8 cellular contexts compared by ENCODE assay signal in genomic region chr12:12736759-12737676, GRCh38. TPM values are rescaled to one million over a fixed set of nuclear protein-coding genes. Genes with fewer than 3 reads are reported as not detected.
DNase-seq lines count a peak whose midpoint lies in the region; ATAC-seq, FAIRE-seq and TF ChIP-seq lines count a peak whose summit lies in the region.

No MANE protein-coding gene starts in this region.

- H3K79me2 ChIP-seq in GM23338 (replicated peaks; ENCODE audit: insufficient read depth) (no peaks in the 10 kb centered on the region), Loucy (ENCODE audit: insufficient read depth, low read length) (peaks cover 67% of the 10 kb centered on the region)

- FAIRE-seq in endometrium (lab: Jason Lieb, UNC): peak; percentile 92

- H4K20me1 ChIP-seq in GM23338 (replicated peaks; ENCODE audit: insufficient read depth) (no peaks in the 10 kb centered on the region), Loucy (ENCODE audit: insufficient read depth, low read length, poor library complexity, severe bottlenecking) (no peaks in the 10 kb centered on the region)

- 0 out of 2 replicates have a peak, but pooled peaks cover 4% of the 10 kb centered on the region for H3F3A ChIP-seq in GM23338 (replicated peaks; ENCODE audit: low read depth)
- peaks cover 3% of the 10 kb centered on the region; the same call in 1 of the 2 replicates for H3F3A ChIP-seq in Loucy (ENCODE audit: low read depth)

- H3K9ac ChIP-seq in Loucy (ENCODE audit: low read depth, low read length, poor library complexity, severe bottlenecking): peak overlapping the region; percentile 68

- TF ChIP-seq CTCF in GM23338 (conservative IDR thresholded peaks at IDR 0.05; ENCODE audit: low read depth in 2 of 2) (peak; percentile 51 to 69), Loucy (conservative IDR thresholded peaks at IDR 0.05; ENCODE audit: low read length) (peak; percentile 83)

- H3K4me3 ChIP-seq in GM23338 (no peak overlapping the region), Loucy (ENCODE audit: low read length, poor library complexity, severe bottlenecking) (peak overlapping the region; percentile 70)

- H3K9me3 ChIP-seq in Loucy (ENCODE audit: insufficient read depth, low read depth, low read length): no peaks in the 10 kb centered on the region

- H3K4me3 Mint-ChIP-seq in GM23338: no peak overlapping the region

- ATAC-seq in GM23338: peak; percentile 82
- ATAC-seq in activated CD4-positive, CD25-positive, alpha-beta regulatory T cell treated with anti-CD3 and anti-CD28 coated beads, Interleukin-2, amount 50 U/mL, for 24 hours: peak; percentile 84 to 89

- H3K9me2 ChIP-seq in GM23338 (ENCODE audit: insufficient read depth) (no peaks in the 10 kb centered on the region), Loucy (replicated peaks; ENCODE audit: low read depth, low read length) (no peaks in the 10 kb centered on the region)

- peaks cover 3% of the 10 kb centered on the region for H3K27me3 Mint-ChIP-seq in GM23338 (ENCODE audit: insufficient read depth, low read depth, poor library complexity)

- no peaks in the 10 kb centered on the region for H3K36me3 Mint-ChIP-seq in GM23338 (ENCODE audit: low read depth)

- DNase-seq in NCI-H2227 (lab: John Stamatoyannopoulos, UW; ENCODE audit: unreplicated experiment) (peak; percentile 48), NCI-H2227 treated with DMSO at 0.1 percent for 48 hours (lab: John Stamatoyannopoulos, UW) (no peak), GM23338 (ENCODE audit: low spot score) (peak; percentile 75), myocyte (ENCODE audit: low read depth) (peak; percentile 79), NCI-H774 (lab: John Stamatoyannopoulos, UW) (no peak)

- no peaks in the 10 kb centered on the region for H3K4me1 ChIP-seq in GM23338 (ENCODE audit: insufficient read depth)
- peaks cover 34% of the 10 kb centered on the region for H3K4me1 ChIP-seq in Loucy (ENCODE audit: insufficient read depth, low read length, poor library complexity, severe bottlenecking)

- H3K27me3 ChIP-seq in GM23338 (ENCODE audit: insufficient read depth): no peaks in the 10 kb centered on the region
- H3K27me3 ChIP-seq in Loucy (ENCODE audit: insufficient read depth, low read length, poor library complexity, severe bottlenecking): no peaks in the 10 kb centered on the region

- H3K27ac Mint-ChIP-seq in GM23338: 0 out of 2 replicates have a peak overlapping the region, but pooled peaks have one; percentile 43

- H2AFZ ChIP-seq in GM23338 (peak overlapping the region; percentile 80), Loucy (ENCODE audit: low read length) (peak overlapping the region; percentile 82)

- H3K4me2 ChIP-seq in GM23338 (no peak overlapping the region), Loucy (ENCODE audit: low read depth, low read length, poor library complexity, severe bottlenecking) (peak overlapping the region; percentile 82)

- no peaks in the 10 kb centered on the region for H3K9me3 Mint-ChIP-seq in GM23338

- H3K4me1 Mint-ChIP-seq in GM23338: peaks cover 17% of the 10 kb centered on the region

- H3K36me3 ChIP-seq in GM23338 (ENCODE audit: insufficient read depth): no peaks in the 10 kb centered on the region
- H3K36me3 ChIP-seq in Loucy (ENCODE audit: insufficient read depth, low read length): no peaks in the 10 kb centered on the region

- H3K27ac ChIP-seq in GM23338 (ENCODE audit: low read depth): 0 out of 2 replicates have a peak overlapping the region, but pooled peaks have one; percentile 17

TF ChIP-seq in GM23338, 12 proteins besides CTCF, POLR2A, EP300 and RAD21:
- TF ChIP-seq ETS1 (IDR thresholded peaks at IDR 0.05): no peak
- no peak for TF ChIP-seq ZNF114 (CRISPR knock-in tag; IDR thresholded peaks at IDR 0.05)
- no peak for TF ChIP-seq POLR2AphosphoS5 (IDR thresholded peaks at IDR 0.05; ENCODE audit: low read depth)
- no peak for TF ChIP-seq EZH2phosphoT487 (IDR thresholded peaks at IDR 0.05; ENCODE audit: unreplicated experiment)
- TF ChIP-seq, protein P1, sequence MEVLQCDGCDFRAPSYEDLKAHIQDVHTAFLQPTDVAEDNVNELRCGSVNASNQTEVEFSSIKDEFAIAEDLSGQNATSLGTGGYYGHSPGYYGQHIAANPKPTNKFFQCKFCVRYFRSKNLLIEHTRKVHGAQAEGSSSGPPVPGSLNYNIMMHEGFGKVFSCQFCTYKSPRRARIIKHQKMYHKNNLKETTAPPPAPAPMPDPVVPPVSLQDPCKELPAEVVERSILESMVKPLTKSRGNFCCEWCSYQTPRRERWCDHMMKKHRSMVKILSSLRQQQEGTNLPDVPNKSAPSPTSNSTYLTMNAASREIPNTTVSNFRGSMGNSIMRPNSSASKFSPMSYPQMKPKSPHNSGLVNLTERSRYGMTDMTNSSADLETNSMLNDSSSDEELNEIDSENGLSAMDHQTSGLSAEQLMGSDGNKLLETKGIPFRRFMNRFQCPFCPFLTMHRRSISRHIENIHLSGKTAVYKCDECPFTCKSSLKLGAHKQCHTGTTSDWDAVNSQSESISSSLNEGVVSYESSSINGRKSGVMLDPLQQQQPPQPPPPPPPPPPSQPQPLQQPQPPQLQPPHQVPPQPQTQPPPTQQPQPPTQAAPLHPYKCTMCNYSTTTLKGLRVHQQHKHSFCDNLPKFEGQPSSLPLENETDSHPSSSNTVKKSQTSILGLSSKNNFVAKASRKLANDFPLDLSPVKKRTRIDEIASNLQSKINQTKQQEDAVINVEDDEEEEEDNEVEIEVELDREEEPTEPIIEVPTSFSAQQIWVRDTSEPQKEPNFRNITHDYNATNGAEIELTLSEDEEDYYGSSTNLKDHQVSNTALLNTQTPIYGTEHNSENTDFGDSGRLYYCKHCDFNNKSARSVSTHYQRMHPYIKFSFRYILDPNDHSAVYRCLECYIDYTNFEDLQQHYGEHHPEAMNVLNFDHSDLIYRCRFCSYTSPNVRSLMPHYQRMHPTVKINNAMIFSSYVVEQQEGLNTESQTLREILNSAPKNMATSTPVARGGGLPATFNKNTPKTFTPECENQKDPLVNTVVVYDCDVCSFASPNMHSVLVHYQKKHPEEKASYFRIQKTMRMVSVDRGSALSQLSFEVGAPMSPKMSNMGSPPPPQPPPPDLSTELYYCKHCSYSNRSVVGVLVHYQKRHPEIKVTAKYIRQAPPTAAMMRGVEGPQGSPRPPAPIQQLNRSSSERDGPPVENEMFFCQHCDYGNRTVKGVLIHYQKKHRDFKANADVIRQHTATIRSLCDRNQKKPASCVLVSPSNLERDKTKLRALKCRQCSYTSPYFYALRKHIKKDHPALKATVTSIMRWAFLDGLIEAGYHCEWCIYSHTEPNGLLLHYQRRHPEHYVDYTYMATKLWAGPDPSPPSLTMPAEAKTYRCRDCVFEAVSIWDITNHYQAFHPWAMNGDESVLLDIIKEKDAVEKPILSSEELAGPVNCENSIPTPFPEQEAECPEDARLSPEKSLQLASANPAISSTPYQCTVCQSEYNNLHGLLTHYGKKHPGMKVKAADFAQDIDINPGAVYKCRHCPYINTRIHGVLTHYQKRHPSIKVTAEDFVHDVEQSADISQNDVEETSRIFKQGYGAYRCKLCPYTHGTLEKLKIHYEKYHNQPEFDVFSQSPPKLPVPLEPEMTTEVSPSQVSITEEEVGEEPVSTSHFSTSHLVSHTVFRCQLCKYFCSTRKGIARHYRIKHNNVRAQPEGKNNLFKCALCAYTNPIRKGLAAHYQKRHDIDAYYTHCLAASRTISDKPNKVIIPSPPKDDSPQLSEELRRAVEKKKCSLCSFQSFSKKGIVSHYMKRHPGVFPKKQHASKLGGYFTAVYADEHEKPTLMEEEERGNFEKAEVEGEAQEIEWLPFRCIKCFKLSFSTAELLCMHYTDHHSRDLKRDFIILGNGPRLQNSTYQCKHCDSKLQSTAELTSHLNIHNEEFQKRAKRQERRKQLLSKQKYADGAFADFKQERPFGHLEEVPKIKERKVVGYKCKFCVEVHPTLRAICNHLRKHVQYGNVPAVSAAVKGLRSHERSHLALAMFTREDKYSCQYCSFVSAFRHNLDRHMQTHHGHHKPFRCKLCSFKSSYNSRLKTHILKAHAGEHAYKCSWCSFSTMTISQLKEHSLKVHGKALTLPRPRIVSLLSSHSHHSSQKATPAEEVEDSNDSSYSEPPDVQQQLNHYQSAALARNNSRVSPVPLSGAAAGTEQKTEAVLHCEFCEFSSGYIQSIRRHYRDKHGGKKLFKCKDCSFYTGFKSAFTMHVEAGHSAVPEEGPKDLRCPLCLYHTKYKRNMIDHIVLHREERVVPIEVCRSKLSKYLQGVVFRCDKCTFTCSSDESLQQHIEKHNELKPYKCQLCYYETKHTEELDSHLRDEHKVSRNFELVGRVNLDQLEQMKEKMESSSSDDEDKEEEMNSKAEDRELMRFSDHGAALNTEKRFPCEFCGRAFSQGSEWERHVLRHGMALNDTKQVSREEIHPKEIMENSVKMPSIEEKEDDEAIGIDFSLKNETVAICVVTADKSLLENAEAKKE (CRISPR knock-in tag; IDR thresholded peaks at IDR 0.05): no peak
- no peak for TF ChIP-seq STAT1 (IDR thresholded peaks at IDR 0.05; ENCODE audit: unreplicated experiment)
- no peak for TF ChIP-seq ZNF331 (CRISPR knock-in tag; IDR thresholded peaks at IDR 0.05; ENCODE audit: low read depth)

RNA-seq across cellular contexts. Expression of gene CDKN1B, which starts 19.9 kb away (rescaled TPM):
- total RNA-seq in GM23338 (2014; rRNA removed; shearing (Covaris generic)): 27.9 and 30.6 TPM in 2 replicates
- polyA plus RNA-seq in GM23338 (2016; fragmentation: Nextera tagmentation; extraction: Ambion mirVana): 9.3 and 9.5 TPM in 2 replicates
- total RNA-seq in myocyte: 40.4 and 41.4 TPM in 2 replicates
- polyA plus RNA-seq in myocyte (2012): 15.6 TPM

RNA-seq across cellular contexts. Expression of gene GPR19, which starts 41.0 kb away (rescaled TPM):
- total RNA-seq in GM23338 (2014; rRNA removed; shearing (Covaris generic)): 15.3 and 18.7 TPM in 2 replicates
- polyA plus RNA-seq in GM23338 (2016; fragmentation: Nextera tagmentation; extraction: Ambion mirVana): 12.1 and 14.3 TPM in 2 replicates
- total RNA-seq in myocyte: not detected in 2 replicates
- polyA plus RNA-seq in myocyte (2012): not detected

RNA-seq across cellular contexts. Expression of gene APOLD1, which starts 48.4 kb away (rescaled TPM):
- 0.43 and 0.94 TPM in 2 replicates for total RNA-seq in GM23338 (2014; rRNA removed; shearing (Covaris generic))
- polyA plus RNA-seq in GM23338 (2016; fragmentation: Nextera tagmentation; extraction: Ambion mirVana): 1.8 TPM in 2 replicates
- total RNA-seq in myocyte: 5.1 and 6.4 TPM in 2 replicates
- 1.8 TPM for polyA plus RNA-seq in myocyte (2012)

Comparison
In these comparisons a context has a peak if more than half of its experiments do, and no peak if none do; other contexts are left out.
1. DNase-seq: peak in NCI-H2227 (single experiment), GM23338 (single experiment) and myocyte (single experiment); none in NCI-H2227 treated with DMSO at 0.1 percent for 48 hours (single experiment) and NCI-H774 (single experiment).
2. RNA of gene GPR19, which starts 41.0 kb away (total RNA-seq): 15.3 to 18.7 TPM in GM23338; not detected in myocyte; every median in the first group is over 10 times any median in the second.